34 cellular contexts compared by ENCODE assay signal in the genomic region with DNA sequence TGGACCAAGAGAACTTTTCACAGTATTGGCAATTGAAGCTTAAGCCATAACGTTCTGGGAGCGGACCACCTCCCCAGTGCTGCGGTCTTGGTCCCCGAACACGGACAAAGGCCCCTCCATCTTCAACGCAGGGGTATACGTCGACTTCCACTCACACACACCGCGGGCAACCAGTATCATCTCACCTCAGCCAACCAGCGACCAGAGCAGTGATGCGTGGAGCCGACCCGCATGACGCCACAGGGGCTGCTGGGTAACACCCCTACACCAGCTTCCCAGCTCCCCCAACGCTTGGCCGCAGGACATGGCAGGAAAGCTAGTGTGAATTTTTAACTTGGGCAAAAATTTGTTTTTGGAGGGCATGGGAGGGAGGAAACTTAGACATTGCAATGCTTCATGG.
"Had no signal": no experiment of that assay in that cellular context is flagged by ENCODE, and none has a peak within 500 bp of the region (broad histone marks: within the 10 kb centered on the region; RNA-seq: fewer than 3 reads in every experiment).

No MANE protein-coding gene starts in this region.

- H3K4me1 Mint-ChIP-seq: activated B cell treated with CpG ODN at 0.5 μM for 24 hours; activated CD4-positive, alpha-beta T cell treated with anti-CD3 and anti-CD28 coated beads, Interleukin-2, amount 10 ng/mL, durations not matched to agents 24 days and 14 days; activated naive CD4-positive, alpha-beta T cell treated with anti-CD3 and anti-CD28 coated beads, Interleukin-2, amount 10 ng/mL, durations not matched to agents 7 days and 5 days; activated naive CD4-positive, alpha-beta T cell treated with anti-CD3 and anti-CD28 coated beads, Interleukin-2, amount 50 U/mL, for 24 hours; activated naive CD8-positive, alpha-beta T cell treated with anti-CD3 and anti-CD28 coated beads, Interleukin-2, amount 10 ng/mL, durations not matched to agents 7 days and 5 days; activated naive CD8-positive, alpha-beta T cell treated with anti-CD3 and anti-CD28 coated beads, Interleukin-2, amount 50 U/mL, for 24 hours had no signal

- H3K36me3 ChIP-seq: brain microvascular endothelial cell, breast epithelium had no signal

- H3K4me3 Mint-ChIP-seq: activated B cell treated with CpG ODN at 0.5 μM for 24 hours; activated CD4-positive, alpha-beta memory T cell treated with anti-CD3 and anti-CD28 coated beads for 36 hours; activated CD4-positive, alpha-beta T cell treated with anti-CD3 and anti-CD28 coated beads, Interleukin-2, amount 10 ng/mL, durations not matched to agents 24 days and 14 days; activated CD8-positive, alpha-beta T cell treated with anti-CD3 and anti-CD28 coated beads for 36 hours; activated naive CD4-positive, alpha-beta T cell treated with anti-CD3 and anti-CD28 coated beads, Interleukin-2, amount 10 ng/mL, durations not matched to agents 7 days and 5 days; activated naive CD4-positive, alpha-beta T cell treated with anti-CD3 and anti-CD28 coated beads, Interleukin-2, amount 50 U/mL, for 24 hours; activated naive CD8-positive, alpha-beta T cell; activated naive CD8-positive, alpha-beta T cell treated with anti-CD3 and anti-CD28 coated beads, Interleukin-2, amount 10 ng/mL, durations not matched to agents 7 days and 5 days; activated naive CD8-positive, alpha-beta T cell treated with anti-CD3 and anti-CD28 coated beads, Interleukin-2, amount 50 U/mL, for 24 hours; T-helper 1 cell treated with Interleukin-12 subunit alpha and Interleukin-12 subunit beta and Interleukin-4 antibody, amounts not matched to agents 30 μg/mL and 1 μg/mL, for 36 hours; T-helper 2 cell treated with Interferon-gamma antibody and Interleukin-4, amounts not matched to agents 5 μg/mL and 100 μg/mL, for 36 hours had no signal

- H3K27me3 Mint-ChIP-seq: activated B cell treated with CpG ODN at 0.5 μM for 24 hours; activated CD4-positive, alpha-beta T cell treated with anti-CD3 and anti-CD28 coated beads, Interleukin-2, amount 10 ng/mL, durations not matched to agents 24 days and 14 days; activated CD8-positive, alpha-beta T cell treated with anti-CD3 and anti-CD28 coated beads for 36 hours; activated naive CD4-positive, alpha-beta T cell treated with anti-CD3 and anti-CD28 coated beads, Interleukin-2, amount 10 ng/mL, durations not matched to agents 7 days and 5 days; activated naive CD4-positive, alpha-beta T cell treated with anti-CD3 and anti-CD28 coated beads, Interleukin-2, amount 50 U/mL, for 24 hours; activated naive CD8-positive, alpha-beta T cell; activated naive CD8-positive, alpha-beta T cell treated with anti-CD3 and anti-CD28 coated beads, Interleukin-2, amount 10 ng/mL, durations not matched to agents 7 days and 5 days had no signal

- H3K9me3 Mint-ChIP-seq: activated B cell treated with CpG ODN at 0.5 μM for 24 hours; activated CD4-positive, alpha-beta memory T cell treated with anti-CD3 and anti-CD28 coated beads for 36 hours; activated CD4-positive, alpha-beta T cell treated with anti-CD3 and anti-CD28 coated beads, Interleukin-2, amount 10 ng/mL, durations not matched to agents 24 days and 14 days; activated CD8-positive, alpha-beta T cell treated with anti-CD3 and anti-CD28 coated beads for 36 hours; activated naive CD8-positive, alpha-beta T cell treated with anti-CD3 and anti-CD28 coated beads, Interleukin-2, amount 10 ng/mL, durations not matched to agents 7 days and 5 days; activated T-helper 2 cell treated with anti-CD3 and anti-CD28 coated beads, Interferon-gamma antibody, Interleukin-2, Interleukin-4, amounts not matched to agents 10 μg/mL and 5 μg/mL and 100 μg/mL, durations not matched to agents 14 hours and 24 hours and 36 hours; T-helper 2 cell treated with Interferon-gamma antibody and Interleukin-4, amounts not matched to agents 5 μg/mL and 100 μg/mL, for 36 hours had no signal

- ATAC-seq: activated CD8-positive, alpha-beta T cell treated with anti-CD3 and anti-CD28 coated beads for 36 hours; activated naive CD8-positive, alpha-beta T cell treated with anti-CD3 and anti-CD28 coated beads, Interleukin-2, amount 50 U/mL, for 24 hours; body of pancreas had no signal

- H3K4me1 ChIP-seq: body of pancreas, breast epithelium had no signal

- FAIRE-seq: astrocyte, TTC549 had no signal

- DNase-seq: activated B cell treated with CpG ODN at 0.5 μM for 24 hours; activated CD4-positive, alpha-beta memory T cell treated with anti-CD3 and anti-CD28 coated beads for 36 hours; activated CD4-positive, alpha-beta T cell treated with anti-CD3 and anti-CD28 coated beads for 4 hours; activated CD4-positive, alpha-beta T cell treated with anti-CD3 and anti-CD28 coated beads, Interleukin-2, amount 10 ng/mL, durations not matched to agents 24 days and 14 days; activated CD4-positive, alpha-beta T cell treated with anti-CD3 and anti-CD28 coated beads, Interleukin-2, amount 50 U/mL, for 1 hour; activated CD4-positive, alpha-beta T cell treated with anti-CD3 and anti-CD28 coated beads, Interleukin-2, amount 50 U/mL, for 4 hours; activated CD4-positive, CD25-positive, alpha-beta regulatory T cell treated with anti-CD3 and anti-CD28 coated beads, Interleukin-2, amount 50 U/mL, for 72 hours; activated CD8-positive, alpha-beta memory T cell treated with anti-CD3 and anti-CD28 coated beads, Interleukin-2, amount 50 U/mL, for 4 hours; activated CD8-positive, alpha-beta T cell treated with anti-CD3 and anti-CD28 coated beads for 36 hours; activated effector memory CD4-positive, alpha-beta T cell treated with Interleukin-2 at 50 U/mL for 16 hours; activated gamma-delta T cell; activated naive CD4-positive, alpha-beta T cell treated with anti-CD3 and anti-CD28 coated beads, Interleukin-2, amount 10 ng/mL, durations not matched to agents 7 days and 5 days; activated naive CD4-positive, alpha-beta T cell treated with Interleukin-2 at 50 U/mL for 16 hours; activated naive CD8-positive, alpha-beta T cell treated with anti-CD3 and anti-CD28 coated beads, Interleukin-2, amount 10 ng/mL, durations not matched to agents 7 days and 5 days; activated naive CD8-positive, alpha-beta T cell treated with anti-CD3 and anti-CD28 coated beads, Interleukin-2, amount 50 U/mL, for 24 hours; activated T-cell treated with anti-CD3 and anti-CD28 coated beads for 4 hours; activated T-cell treated with anti-CD3 and anti-CD28 coated beads, Interleukin-2, amount 50 U/mL, for 1 hour; activated T-cell treated with anti-CD3 and anti-CD28 coated beads, Interleukin-2, amount 50 U/mL, for 48 hours; aorta; body of pancreas; brain microvascular endothelial cell; central memory CD4-positive, alpha-beta T cell; SW 1271; T-helper 2 cell; T-helper 9 cell had no signal

- H3K27ac Mint-ChIP-seq: activated B cell treated with CpG ODN at 0.5 μM for 24 hours; activated CD4-positive, alpha-beta memory T cell treated with anti-CD3 and anti-CD28 coated beads for 36 hours; activated CD4-positive, alpha-beta T cell treated with anti-CD3 and anti-CD28 coated beads, Interleukin-2, amount 10 ng/mL, durations not matched to agents 24 days and 14 days; activated CD8-positive, alpha-beta T cell treated with anti-CD3 and anti-CD28 coated beads for 36 hours; activated naive CD4-positive, alpha-beta T cell treated with anti-CD3 and anti-CD28 coated beads, Interleukin-2, amount 10 ng/mL, durations not matched to agents 7 days and 5 days; activated naive CD4-positive, alpha-beta T cell treated with anti-CD3 and anti-CD28 coated beads, Interleukin-2, amount 50 U/mL, for 24 hours; activated naive CD8-positive, alpha-beta T cell; activated naive CD8-positive, alpha-beta T cell treated with anti-CD3 and anti-CD28 coated beads, Interleukin-2, amount 10 ng/mL, durations not matched to agents 7 days and 5 days; activated naive CD8-positive, alpha-beta T cell treated with anti-CD3 and anti-CD28 coated beads, Interleukin-2, amount 50 U/mL, for 24 hours; activated T-helper 2 cell treated with anti-CD3 and anti-CD28 coated beads, Interferon-gamma antibody, Interleukin-2, Interleukin-4, amounts not matched to agents 10 μg/mL and 5 μg/mL and 100 μg/mL, durations not matched to agents 14 hours and 24 hours and 36 hours; T-helper 1 cell treated with Interleukin-12 subunit alpha and Interleukin-12 subunit beta and Interleukin-4 antibody, amounts not matched to agents 30 μg/mL and 1 μg/mL, for 36 hours; T-helper 2 cell treated with Interferon-gamma antibody and Interleukin-4, amounts not matched to agents 5 μg/mL and 100 μg/mL, for 36 hours had no signal

- H3K27me3 ChIP-seq: body of pancreas, brain microvascular endothelial cell, breast epithelium had no signal

- H3K36me3 Mint-ChIP-seq: activated CD4-positive, alpha-beta memory T cell treated with anti-CD3 and anti-CD28 coated beads for 36 hours; activated naive CD4-positive, alpha-beta T cell treated with anti-CD3 and anti-CD28 coated beads, Interleukin-2, amount 10 ng/mL, durations not matched to agents 7 days and 5 days; activated naive CD4-positive, alpha-beta T cell treated with anti-CD3 and anti-CD28 coated beads, Interleukin-2, amount 50 U/mL, for 24 hours; activated naive CD8-positive, alpha-beta T cell; activated naive CD8-positive, alpha-beta T cell treated with anti-CD3 and anti-CD28 coated beads, Interleukin-2, amount 10 ng/mL, durations not matched to agents 7 days and 5 days had no signal

- H3K9me3 ChIP-seq: body of pancreas, breast epithelium had no signal

- H3K4me3 ChIP-seq: body of pancreas, breast epithelium had no signal

- H3K27ac ChIP-seq: body of pancreas, brain microvascular endothelial cell, breast epithelium, VCaP had no signal
